Comparison of ENCODE assay signal across 29 cellular contexts in genomic region chr20:50666709-50667310, GRCh38. TPM values are rescaled to one million over a fixed set of nuclear protein-coding genes. Genes with fewer than 3 reads are reported as not detected.
"Had no signal": no experiment of that assay in that cellular context is flagged by ENCODE, and none has a peak within 500 bp of the region (broad histone marks: within the 10 kb centered on the region; RNA-seq: fewer than 3 reads in every experiment).

No MANE protein-coding gene starts in this region.

- H3K4me3 Mint-ChIP-seq: activated naive CD4-positive, alpha-beta T cell treated with anti-CD3 and anti-CD28 coated beads, Interleukin-2, amount 10 ng/mL, durations not matched to agents 7 days and 5 days; activated naive CD8-positive, alpha-beta T cell treated with anti-CD3 and anti-CD28 coated beads, Interleukin-2, amount 10 ng/mL, durations not matched to agents 7 days and 5 days; activated T-cell treated with anti-CD3 and anti-CD28 coated beads, Interleukin-2, amount 50 U/mL, for 24 hours; dendritic cell treated with granulocyte-macrophage colony-stimulating factor and Interleukin-4, amounts not matched to agents 40 ng/mL and 50 ng/mL, for 4 days; endodermal cell; neural crest cell had no signal

- H3K4me3 ChIP-seq: esophagus muscularis mucosa, heart right ventricle, psoas muscle, right atrium auricular region, spleen, thoracic aorta, upper lobe of right lung had no signal

- H3K36me3 Mint-ChIP-seq: activated naive CD4-positive, alpha-beta T cell treated with anti-CD3 and anti-CD28 coated beads, Interleukin-2, amount 10 ng/mL, durations not matched to agents 7 days and 5 days; activated naive CD8-positive, alpha-beta T cell treated with anti-CD3 and anti-CD28 coated beads, Interleukin-2, amount 10 ng/mL, durations not matched to agents 7 days and 5 days; naive B cell had no signal

- H3K9me3 ChIP-seq: esophagus muscularis mucosa, heart right ventricle, psoas muscle, right atrium auricular region, spleen, thoracic aorta, upper lobe of right lung had no signal

- H3K27ac ChIP-seq: esophagus muscularis mucosa, foreskin keratinocyte, parathyroid adenoma, psoas muscle, right atrium auricular region, spleen, thoracic aorta, upper lobe of right lung had no signal

- DNase-seq: activated CD4-positive, alpha-beta T cell treated with anti-CD3 and anti-CD28 coated beads for 4 hours; activated CD4-positive, alpha-beta T cell treated with anti-CD3 and anti-CD28 coated beads, Interleukin-2, amount 50 U/mL, for 48 hours; activated CD8-positive, alpha-beta memory T cell treated with anti-CD3 and anti-CD28 coated beads, Interleukin-2, amount 50 U/mL, for 4 hours; activated gamma-delta T cell; activated naive CD4-positive, alpha-beta T cell treated with anti-CD3 and anti-CD28 coated beads, Interleukin-2, amount 10 ng/mL, durations not matched to agents 7 days and 5 days; activated naive CD8-positive, alpha-beta T cell treated with anti-CD3 and anti-CD28 coated beads, Interleukin-2, amount 10 ng/mL, durations not matched to agents 7 days and 5 days; activated T-cell treated with anti-CD3 and anti-CD28 coated beads, Interleukin-2, amount 50 U/mL, for 24 hours; amygdala; central memory CD4-positive, alpha-beta T cell; endodermal cell; foreskin keratinocyte; heart right ventricle; left ventricle myocardium superior; mammary epithelial cell; naive B cell; occipital lobe; psoas muscle; spleen; stimulated activated CD4-positive, alpha-beta T cell treated with anti-CD3 and anti-CD28 coated beads, Interleukin-2, amount 100 ng/mL, for 48 hours; stimulated activated naive CD4-positive, alpha-beta T cell treated with Interleukin-2 at 50 U/mL for 16 hours; upper lobe of right lung had no signal

- H3K79me2 ChIP-seq: parathyroid adenoma had no signal

- ATAC-seq: foreskin keratinocyte, heart right ventricle, left ventricle myocardium superior, psoas muscle, upper lobe of right lung had no signal

- H2AFZ ChIP-seq: parathyroid adenoma had no signal

- H3K9ac ChIP-seq: parathyroid adenoma had no signal

- H3K4me1 Mint-ChIP-seq: activated naive CD4-positive, alpha-beta T cell treated with anti-CD3 and anti-CD28 coated beads, Interleukin-2, amount 10 ng/mL, durations not matched to agents 7 days and 5 days; activated naive CD8-positive, alpha-beta T cell treated with anti-CD3 and anti-CD28 coated beads, Interleukin-2, amount 10 ng/mL, durations not matched to agents 7 days and 5 days; naive B cell had no signal

- H3K27ac Mint-ChIP-seq: activated naive CD4-positive, alpha-beta T cell treated with anti-CD3 and anti-CD28 coated beads, Interleukin-2, amount 10 ng/mL, durations not matched to agents 7 days and 5 days; activated naive CD8-positive, alpha-beta T cell treated with anti-CD3 and anti-CD28 coated beads, Interleukin-2, amount 10 ng/mL, durations not matched to agents 7 days and 5 days; activated T-cell treated with anti-CD3 and anti-CD28 coated beads, Interleukin-2, amount 50 U/mL, for 24 hours; dendritic cell treated with granulocyte-macrophage colony-stimulating factor and Interleukin-4, amounts not matched to agents 40 ng/mL and 50 ng/mL, for 4 days; endodermal cell; naive B cell had no signal

- H3K27me3 ChIP-seq: esophagus muscularis mucosa, foreskin keratinocyte, heart right ventricle, right atrium auricular region, upper lobe of right lung had no signal

- H3K27me3 Mint-ChIP-seq: activated naive CD8-positive, alpha-beta T cell treated with anti-CD3 and anti-CD28 coated beads, Interleukin-2, amount 10 ng/mL, durations not matched to agents 7 days and 5 days had no signal

- H3K36me3 ChIP-seq: esophagus muscularis mucosa, heart right ventricle, right atrium auricular region, spleen, thoracic aorta, upper lobe of right lung had no signal

- H3K4me1 ChIP-seq: psoas muscle, upper lobe of right lung had no signal

- H3K9me3 Mint-ChIP-seq: activated naive CD4-positive, alpha-beta T cell treated with anti-CD3 and anti-CD28 coated beads, Interleukin-2, amount 10 ng/mL, durations not matched to agents 7 days and 5 days; activated naive CD8-positive, alpha-beta T cell treated with anti-CD3 and anti-CD28 coated beads, Interleukin-2, amount 10 ng/mL, durations not matched to agents 7 days and 5 days; activated T-cell treated with anti-CD3 and anti-CD28 coated beads, Interleukin-2, amount 50 U/mL, for 24 hours; dendritic cell treated with granulocyte-macrophage colony-stimulating factor and Interleukin-4, amounts not matched to agents 40 ng/mL and 50 ng/mL, for 4 days; endodermal cell; naive B cell; neural crest cell had no signal

RNA-seq across cellular contexts. Expression of gene RIPOR3, which starts 24.5 kb away (rescaled TPM):
- total RNA-seq: activated CD8-positive, alpha-beta memory T cell treated with anti-CD3 and anti-CD28 coated beads for 36 hours; activated naive CD8-positive, alpha-beta T cell treated with anti-CD3 and anti-CD28 coated beads, Interleukin-2, amount 10 ng/mL, durations not matched to agents 7 days and 5 days; T-helper 1 cell treated with Interleukin-12 subunit alpha and Interleukin-12 subunit beta and Interleukin-4 antibody, amounts not matched to agents 30 ng/mL and 1 ng/mL, for 36 hours had no signal
- polyA plus RNA-seq: mammary epithelial cell had no signal
